8 cellular contexts compared by ENCODE assay signal in the genomic region with DNA sequence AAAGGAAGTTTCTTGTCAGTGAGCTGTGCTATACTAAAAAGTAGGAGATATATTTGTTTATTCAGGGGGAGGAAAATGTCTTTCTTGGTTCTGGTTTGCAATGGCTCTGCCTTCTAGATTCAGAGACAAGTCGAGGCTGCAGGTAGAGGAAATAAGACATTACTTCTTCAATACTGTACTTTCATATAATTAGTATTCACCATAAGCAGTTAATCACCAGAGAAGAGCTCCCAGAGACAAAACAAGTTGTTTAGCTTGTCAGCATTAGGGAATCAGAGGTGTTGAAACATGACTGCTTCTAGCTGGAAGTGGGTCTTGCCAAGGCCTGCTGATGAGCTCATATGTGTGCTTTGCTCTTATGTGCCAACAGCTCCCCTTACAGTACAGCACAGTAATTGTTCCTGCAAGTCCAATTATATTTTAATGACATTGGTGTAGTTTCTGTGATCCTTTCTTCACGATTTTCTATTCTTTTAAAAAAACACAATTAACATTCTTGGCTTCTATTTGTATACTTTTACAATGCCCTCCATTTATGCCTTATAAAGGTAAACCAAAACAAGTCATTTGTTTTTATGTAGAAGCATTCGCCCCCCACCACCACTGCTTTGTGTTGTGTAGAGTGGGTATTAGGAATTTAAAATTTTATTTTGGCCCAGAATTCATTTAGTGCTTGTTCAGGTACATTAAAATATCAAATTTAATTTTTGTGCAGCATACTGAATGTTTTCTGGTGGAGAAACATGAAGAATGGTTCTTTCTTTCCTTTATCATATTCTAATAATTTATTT.
DNase-seq lines count a peak whose midpoint lies in the region; ATAC-seq and TF ChIP-seq lines count a peak whose summit lies in the region.

No MANE protein-coding gene starts in this region.

- no peaks in the 10 kb centered on the region for H3K4me1 Mint-ChIP-seq in naive B cell

- ATAC-seq in GM19452 (IDR thresholded peaks at IDR 0.05; ENCODE audit: unreplicated experiment) (peak; percentile 93), HG03457 (IDR thresholded peaks at IDR 0.05; ENCODE audit: unreplicated experiment) (peak; percentile 85), naive B cell (ENCODE audit: low read depth in 2 of 2) (peak; percentile 75 to 84), GM19328 (IDR thresholded peaks at IDR 0.05; ENCODE audit: unreplicated experiment) (no peak)

- H3K4me3 Mint-ChIP-seq in naive B cell: no peak overlapping the region

- peak; percentile 70 to 77 for TF ChIP-seq CTCF in fibroblast of lung (conservative IDR thresholded peaks at IDR 0.05 in 1 of 2, IDR thresholded peaks at IDR 0.05 in 1 of 2; ENCODE audit: low read depth in 1 of 2, low read length in 2 of 2)

- DNase-seq in DMS53 (lab: John Stamatoyannopoulos, UW) (peak; percentile 95), NCI-H510A (lab: John Stamatoyannopoulos, UW) (peak; percentile 58), fibroblast of lung (ENCODE audit: low read depth in 2 of 2) (peak; percentile 95 to 98), naive B cell (peak; percentile 25)
- peak; percentile 20 for DNase-seq in activated CD4-positive, alpha-beta T cell treated with anti-CD3 and anti-CD28 coated beads, Interleukin-2, amount 50 U/mL, for 1 hour

- no peaks in the 10 kb centered on the region for H3K79me2 ChIP-seq in fibroblast of lung (ENCODE audit: control insufficient read depth, insufficient read depth, low read length)

- no peak overlapping the region for H3K4me2 ChIP-seq in fibroblast of lung (ENCODE audit: extremely low read depth, insufficient read depth, low read length)

- no peak overlapping the region for H3K4me3 ChIP-seq in fibroblast of lung (replicated peaks in 1 of 4; ENCODE audit: control extremely low read depth in 1 of 4, insufficient read depth in 1 of 4, low read depth in 3 of 4, low read length in 4 of 4)

- H3K9ac ChIP-seq in fibroblast of lung (ENCODE audit: insufficient read depth, low read length): no peak overlapping the region

- H3K9me3 Mint-ChIP-seq in naive B cell: no peaks in the 10 kb centered on the region

- H4K20me1 ChIP-seq in fibroblast of lung (ENCODE audit: control insufficient read depth, extremely low read depth, insufficient read depth, low read length): no peaks in the 10 kb centered on the region

- peaks cover 8% of the 10 kb centered on the region for H3K4me1 ChIP-seq in fibroblast of lung (ENCODE audit: control insufficient read depth, extremely low read depth, insufficient read depth, low read length)

- no peaks in the 10 kb centered on the region for H3K36me3 Mint-ChIP-seq in naive B cell

- no peaks in the 10 kb centered on the region for H3K27me3 ChIP-seq in fibroblast of lung (ENCODE audit: control insufficient read depth, insufficient read depth, low read length)

- no peak overlapping the region for H3K27ac ChIP-seq in fibroblast of lung (ENCODE audit: insufficient read depth, low read length)

- H3K36me3 ChIP-seq in fibroblast of lung (ENCODE audit: control insufficient read depth, insufficient read depth, low read length): no peaks in the 10 kb centered on the region

- no peaks in the 10 kb centered on the region for H3K9me3 ChIP-seq in fibroblast of lung (ENCODE audit: control insufficient read depth, insufficient read depth, low read depth, low read length)

- H3K27me3 Mint-ChIP-seq in naive B cell: no peaks in the 10 kb centered on the region

- H3K27ac Mint-ChIP-seq in naive B cell: peak overlapping the region in 3 of 6 donors; percentile 5 to 28 (median 24)

- no peak overlapping the region for H2AFZ ChIP-seq in fibroblast of lung (ENCODE audit: low read length)

Comparison
In these comparisons a context has a peak if more than half of its experiments do, and no peak if none do; other contexts are left out.
1. DNase-seq: peak in every context shown above with its lines; median percentile 96 in fibroblast of lung; 95 in DMS53; 58 in NCI-H510A; 25 in naive B cell; 20 in activated CD4-positive, alpha-beta T cell treated with anti-CD3 and anti-CD28 coated beads, Interleukin-2, amount 50 U/mL, for 1 hour.